ENCODE assay signal across 8 cellular contexts in the genomic region with DNA sequence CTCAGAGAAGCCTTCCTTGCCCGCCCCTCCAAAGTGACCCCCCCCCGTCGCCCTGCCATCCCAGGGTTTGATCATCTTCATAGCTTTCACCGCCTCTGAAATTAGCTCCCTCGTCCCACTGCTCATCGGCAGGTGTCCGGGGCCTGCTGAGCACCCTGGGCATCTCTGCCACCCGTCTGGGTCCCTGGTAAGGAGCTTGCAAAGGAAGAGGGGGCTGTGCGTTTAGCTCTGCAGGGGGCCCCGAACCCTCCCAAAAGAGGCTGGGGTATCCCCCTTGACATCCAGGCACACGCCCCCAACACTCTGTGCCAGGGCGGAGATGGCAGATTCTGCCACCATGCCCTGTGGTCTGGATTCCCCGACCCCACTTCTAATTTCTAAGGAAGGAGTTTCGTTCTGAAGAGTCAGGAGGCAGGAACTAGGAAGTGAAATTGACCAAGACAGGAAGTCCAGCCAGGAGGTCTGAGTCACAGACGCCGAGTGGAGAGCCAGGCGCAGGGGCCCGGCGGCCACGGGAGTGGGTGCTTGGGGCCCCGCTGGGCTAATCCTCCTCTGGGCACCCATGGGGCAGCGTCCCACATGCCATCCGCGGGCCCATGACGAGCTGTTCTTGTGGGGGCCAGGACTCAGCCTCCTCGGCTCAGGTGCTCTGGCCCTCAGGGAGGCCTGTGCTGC.
DNase-seq lines count a peak whose midpoint lies in the region; ATAC-seq and TF ChIP-seq lines count a peak whose summit lies in the region.

No MANE protein-coding gene starts in this region.

- no peaks in the 10 kb centered on the region for H3K27me3 Mint-ChIP-seq in T-helper 2 cell treated with Interferon-gamma antibody and Interleukin-4, amounts not matched to agents 5 μg/mL and 100 μg/mL, for 36 hours (ENCODE audit: low read depth)

- H3K4ac ChIP-seq in IMR-90 (ENCODE audit: low read depth, low read length) = peak overlapping the region; percentile 87

- H3K36me3 Mint-ChIP-seq in T-helper 2 cell treated with Interferon-gamma antibody and Interleukin-4, amounts not matched to agents 5 μg/mL and 100 μg/mL, for 36 hours (ENCODE audit: low read depth) = peaks cover 14% of the 10 kb centered on the region

- DNase-seq in T-helper 2 cell treated with Interferon-gamma antibody and Interleukin-4, amounts not matched to agents 5 μg/mL and 100 μg/mL, for 36 hours (ENCODE audit: low spot score) = no peak
- no peak for DNase-seq in T-helper 2 cell
- peak; percentile 82 for DNase-seq in IMR-90
- peak; percentile 53 for DNase-seq in amniotic stem cell (lab: John Stamatoyannopoulos, UW)
- peak; percentile 78 to 94 for DNase-seq in left lung
- DNase-seq in stimulated activated CD4-positive, alpha-beta T cell treated with anti-CD3 and anti-CD28 coated beads, Interleukin-4, amount 100 ng/mL, for 1 hour = no peak
- no peak for DNase-seq in NCI-H526 (lab: John Stamatoyannopoulos, UW)

- 0% methylated on average over 1 of the region's 26 CpGs; no CpG with 5 or more reads in 1 of the 2 experiments for WGBS in IMR-90 (ENCODE audit: extremely low coverage in 2 of 2, insufficient read length in 1 of 2), 2 experiments
- 60% methylated on average over 26 of the region's 26 CpGs for WGBS in urinary bladder

- CTCF ChIA-PET in IMR-90 (lab: Yijun Ruan, JAX) = interaction anchor here (0.6 to 2.2 kb wide), 4 partner anchors 9 to 426 kb away, joined by 3 to 7 read pairs (median 3); no protein-coding TSS in a partner anchor

- POLR2A ChIA-PET in IMR-90 (lab: Charles Lee; ENCODE audit: unreplicated experiment) = interaction anchor here (0.5 kb wide), 1 partner anchor 371 kb away, joined by 11 read pairs; no protein-coding TSS in a partner anchor

- H3K4me1 ChIP-seq in IMR-90 (ENCODE audit: control insufficient read depth, insufficient read depth, low read length) (peaks cover 56% of the 10 kb centered on the region), left lung (peaks cover 53 to 95% of the 10 kb centered on the region in 2 donors), urinary bladder (ENCODE audit: insufficient read depth) (no peaks in the 10 kb centered on the region)

- BruUV-seq in IMR-90 (replicated peaks; lab: Mats Ljungman, UMichigan) = no TSS peak

- in situ Hi-C loops in IMR-90 (cut with MboI; ENCODE audit: low sequenced_read_pairs) = no loop called here

- peak overlapping the region; percentile 91; the same call in 1 of the 3 replicates for H2BK15ac ChIP-seq in IMR-90 (ENCODE audit: low read depth, low read length)

- dilution Hi-C loops in IMR-90 (cut with HindIII; ENCODE audit: low sequenced_read_pairs, unreplicated experiment) = no loop called here

- H2AFZ ChIP-seq in IMR-90 (replicated peaks; ENCODE audit: low read length, poor library complexity) = peak overlapping the region; percentile 64

- peak overlapping the region; percentile 90 for H4K91ac ChIP-seq in IMR-90 (ENCODE audit: insufficient read depth, low read depth, low read length)

- peak overlapping the region; percentile 88 for H2BK120ac ChIP-seq in IMR-90 (ENCODE audit: low read depth, low read length)

- H3K14ac ChIP-seq in IMR-90 (replicated peaks; ENCODE audit: low read depth, low read length) = peak overlapping the region; percentile 88

- TF ChIP-seq CTCF in IMR-90 (conservative IDR thresholded peaks at IDR 0.05; ENCODE audit: low read depth, low read length) = no peak
- TF ChIP-seq CTCF in left lung (IDR thresholded peaks at IDR 0.05) = no peak

- no peak overlapping the region for H3K18ac ChIP-seq in IMR-90 (ENCODE audit: low read depth, low read length)

- peak overlapping the region; percentile 70 to 83 for H4K8ac ChIP-seq in IMR-90 (ENCODE audit: low read depth in 2 of 2, low read length in 2 of 2)

- H4K5ac ChIP-seq in IMR-90 (ENCODE audit: low read depth, low read length) = 0 out of 2 replicates have a peak overlapping the region, but pooled peaks have one; percentile 34

- no peak for TF ChIP-seq RAD21 in IMR-90 (IDR thresholded peaks at IDR 0.05; ENCODE audit: low read length)

- no peak overlapping the region for H3K4me3 ChIP-seq in IMR-90 (ENCODE audit: insufficient read depth, low read depth, low read length)
- peak overlapping the region in 1 of 2 donors; percentile 23 for H3K4me3 ChIP-seq in left lung
- no peak overlapping the region for H3K4me3 ChIP-seq in urinary bladder (ENCODE audit: low read depth, low read length)

- peak overlapping the region; percentile 77 for H3K27ac ChIP-seq in IMR-90 (ENCODE audit: insufficient read depth, low read length)
- H3K27ac ChIP-seq in left lung = peak overlapping the region; percentile 91 to 99
- peak overlapping the region; percentile 66 for H3K27ac ChIP-seq in urinary bladder (ENCODE audit: low read depth)

- peaks cover 19% of the 10 kb centered on the region for H3K4me1 Mint-ChIP-seq in T-helper 2 cell treated with Interferon-gamma antibody and Interleukin-4, amounts not matched to agents 5 μg/mL and 100 μg/mL, for 36 hours (ENCODE audit: low read depth)

- H3K9me3 Mint-ChIP-seq in T-helper 2 cell treated with Interferon-gamma antibody and Interleukin-4, amounts not matched to agents 5 μg/mL and 100 μg/mL, for 36 hours = no peaks in the 10 kb centered on the region

- ATAC-seq in IMR-90 (ENCODE audit: low read depth) = peak; percentile 18
- ATAC-seq in left lung = peak; percentile 6

- peak overlapping the region; percentile 96 for H2AK9ac ChIP-seq in IMR-90 (replicated peaks; ENCODE audit: low read depth, low read length, poor library complexity)

- no peak for TF ChIP-seq POLR2A in IMR-90 (IDR thresholded peaks at IDR 0.05; ENCODE audit: low read depth, low read length)

- H3K9me3 ChIP-seq in IMR-90 (ENCODE audit: control insufficient read depth, insufficient read depth, low read length) (no peaks in the 10 kb centered on the region), left lung (no peaks in the 10 kb centered on the region)

- H3K27ac Mint-ChIP-seq in T-helper 2 cell treated with Interferon-gamma antibody and Interleukin-4, amounts not matched to agents 5 μg/mL and 100 μg/mL, for 36 hours = no peak overlapping the region

- peaks cover 46% of the 10 kb centered on the region for H4K20me1 ChIP-seq in IMR-90 (ENCODE audit: insufficient read depth, low read length)

- peak overlapping the region; percentile 65; the same call in 1 of the 2 replicates for H3K56ac ChIP-seq in IMR-90 (ENCODE audit: extremely low read depth, insufficient read depth, low read length)

- H3K27me3 ChIP-seq in IMR-90 (ENCODE audit: control insufficient read depth, insufficient read depth, low read length) = no peaks in the 10 kb centered on the region
- no peaks in the 10 kb centered on the region for H3K27me3 ChIP-seq in left lung

- intact Hi-C loops in IMR-90 (cut with micrococcal nuclease) = no loop called here
- intact Hi-C loops in left lung (cut with DNase I) = no loop called here

- H3K4me2 ChIP-seq in IMR-90 (ENCODE audit: low read depth, low read length) = peak overlapping the region; percentile 47; the same call in 1 of the 2 replicates

- H3K79me1 ChIP-seq in IMR-90 (ENCODE audit: low read depth in 1 of 2, low read length in 2 of 2) = peaks cover 24 to 72% of the 10 kb centered on the region in 2 experiments

- peak overlapping the region; percentile 1; the same call in 1 of the 2 replicates for H3K9ac ChIP-seq in IMR-90 (ENCODE audit: low read depth, low read length)

- peak overlapping the region; percentile 70 for H2BK20ac ChIP-seq in IMR-90 (ENCODE audit: low read depth, low read length)

- peak overlapping the region; percentile 9 for H3K4me3 Mint-ChIP-seq in T-helper 2 cell treated with Interferon-gamma antibody and Interleukin-4, amounts not matched to agents 5 μg/mL and 100 μg/mL, for 36 hours

- H2BK5ac ChIP-seq in IMR-90 (ENCODE audit: low read depth, low read length, poor library complexity, severe bottlenecking) = peak overlapping the region; percentile 74

- peak overlapping the region; percentile 93 for H2AK5ac ChIP-seq in IMR-90 (ENCODE audit: low read depth, low read length)

- H3K36me3 ChIP-seq in IMR-90 (ENCODE audit: control insufficient read depth, insufficient read depth, low read length) (peaks cover 19% of the 10 kb centered on the region), left lung (peaks cover 0 to 36% of the 10 kb centered on the region in 2 donors), urinary bladder (ENCODE audit: insufficient read depth) (no peaks in the 10 kb centered on the region)

- peak overlapping the region; percentile 82; the same call in 1 of the 2 replicates for H3K23ac ChIP-seq in IMR-90 (ENCODE audit: low read depth, low read length)

- peaks cover 12% of the 10 kb centered on the region for H3K9me1 ChIP-seq in IMR-90 (ENCODE audit: insufficient read depth, low read length)

TF ChIP-seq in IMR-90, 13 proteins besides CTCF, POLR2A, EP300 and RAD21 (continues in another document):
- TF ChIP-seq RFX5 (IDR thresholded peaks at IDR 0.05; ENCODE audit: low read depth, low read length) = no peak
- TF ChIP-seq, protein P1, sequence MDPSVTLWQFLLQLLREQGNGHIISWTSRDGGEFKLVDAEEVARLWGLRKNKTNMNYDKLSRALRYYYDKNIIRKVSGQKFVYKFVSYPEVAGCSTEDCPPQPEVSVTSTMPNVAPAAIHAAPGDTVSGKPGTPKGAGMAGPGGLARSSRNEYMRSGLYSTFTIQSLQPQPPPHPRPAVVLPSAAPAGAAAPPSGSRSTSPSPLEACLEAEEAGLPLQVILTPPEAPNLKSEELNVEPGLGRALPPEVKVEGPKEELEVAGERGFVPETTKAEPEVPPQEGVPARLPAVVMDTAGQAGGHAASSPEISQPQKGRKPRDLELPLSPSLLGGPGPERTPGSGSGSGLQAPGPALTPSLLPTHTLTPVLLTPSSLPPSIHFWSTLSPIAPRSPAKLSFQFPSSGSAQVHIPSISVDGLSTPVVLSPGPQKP (IDR thresholded peaks at IDR 0.05; ENCODE audit: borderline replicate concordance, low read depth, low read length) = no peak
- no peak for TF ChIP-seq RCOR1 (IDR thresholded peaks at IDR 0.05; ENCODE audit: insufficient replicate concordance, low read length)
- no peak for TF ChIP-seq NFE2L2 (IDR thresholded peaks at IDR 0.05; ENCODE audit: low read depth, low read length)
- TF ChIP-seq, protein P2, sequence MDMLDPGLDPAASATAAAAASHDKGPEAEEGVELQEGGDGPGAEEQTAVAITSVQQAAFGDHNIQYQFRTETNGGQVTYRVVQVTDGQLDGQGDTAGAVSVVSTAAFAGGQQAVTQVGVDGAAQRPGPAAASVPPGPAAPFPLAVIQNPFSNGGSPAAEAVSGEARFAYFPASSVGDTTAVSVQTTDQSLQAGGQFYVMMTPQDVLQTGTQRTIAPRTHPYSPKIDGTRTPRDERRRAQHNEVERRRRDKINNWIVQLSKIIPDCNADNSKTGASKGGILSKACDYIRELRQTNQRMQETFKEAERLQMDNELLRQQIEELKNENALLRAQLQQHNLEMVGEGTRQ (IDR thresholded peaks at IDR 0.05; ENCODE audit: low read depth, low read length) = no peak
- TF ChIP-seq CEBPB (IDR thresholded peaks at IDR 0.05; ENCODE audit: low read depth, low read length) = peak; percentile 62; the same call in 1 of the 2 replicates
- TF ChIP-seq MXI1 (IDR thresholded peaks at IDR 0.05; ENCODE audit: borderline replicate concordance, low read depth, low read length) = no peak
- TF ChIP-seq MAZ (IDR thresholded peaks at IDR 0.05; ENCODE audit: borderline replicate concordance, low read depth, low read length) = no peak
- no peak for TF ChIP-seq MAFK (IDR thresholded peaks at IDR 0.05; ENCODE audit: low read depth, low read length)
- no peak for TF ChIP-seq CHD1 (IDR thresholded peaks at IDR 0.05; ENCODE audit: low read depth, low read length)

Comparison
In these comparisons a context has a peak if more than half of its experiments do, and no peak if none do; other contexts are left out.
1. DNase-seq: peak in IMR-90 (single experiment), amniotic stem cell (single experiment) and left lung (2 of 2); none in T-helper 2 cell treated with Interferon-gamma antibody and Interleukin-4, amounts not matched to agents 5 μg/mL and 100 μg/mL, for 36 hours (single experiment), T-helper 2 cell (0 of 5), stimulated activated CD4-positive, alpha-beta T cell treated with anti-CD3 and anti-CD28 coated beads, Interleukin-4, amount 100 ng/mL, for 1 hour (single experiment) and NCI-H526 (0 of 2).
2. Peak in every context shown above with its lines, with median percentiles within 50 percentile points of each other: H3K27ac ChIP-seq.